10 cellular contexts compared by ENCODE assay signal in the genomic region with DNA sequence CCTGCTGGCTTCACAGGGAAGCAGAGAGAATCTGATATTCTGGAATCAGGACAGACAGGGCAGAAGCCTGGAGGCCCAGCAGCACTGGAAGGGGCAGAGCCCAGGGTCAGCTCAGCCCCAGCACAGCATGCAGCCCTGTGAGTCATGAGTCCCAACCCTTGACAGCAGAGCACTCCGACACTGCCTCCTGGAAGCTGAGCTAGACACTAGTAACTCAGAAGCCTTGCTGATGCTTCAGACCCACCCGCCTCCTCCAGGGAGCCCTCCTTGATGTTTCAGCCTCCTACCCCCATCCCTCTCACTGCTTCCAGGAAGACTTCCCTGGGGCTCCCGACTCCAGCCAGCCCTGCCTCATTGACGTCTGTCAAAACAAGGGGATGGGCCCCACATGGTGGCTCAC. TPM values are rescaled to one million over a fixed set of nuclear protein-coding genes. Genes with fewer than 3 reads are reported as not detected.
DNase-seq lines count a peak whose midpoint lies in the region; ATAC-seq and TF ChIP-seq lines count a peak whose summit lies in the region.
"Had no signal": no experiment of that assay in that cellular context is flagged by ENCODE, and none has a peak within 500 bp of the region (broad histone marks: within the 10 kb centered on the region; RNA-seq: fewer than 3 reads in every experiment).

No MANE protein-coding gene starts in this region.

- no peak overlapping the region for H3K27ac Mint-ChIP-seq in activated CD4-positive, alpha-beta T cell treated with anti-CD3 and anti-CD28 coated beads, Interleukin-2, amount 10 ng/mL, durations not matched to agents 24 days and 14 days
- H3K27ac Mint-ChIP-seq in T-cell, result peak overlapping the region; percentile 52 to 73
- peak overlapping the region; percentile 97 for H3K27ac Mint-ChIP-seq in stimulated activated effector memory CD8-positive, alpha-beta T cell treated with anti-CD3 and anti-CD28 coated beads, Interleukin-12 subunit alpha, Interleukin-12 subunit beta, amount 100 ng/mL, for 72 hours

- CTCF ChIA-PET in T-cell (lab: Charles Lee), result no interaction called here

- H3K9me3 Mint-ChIP-seq in activated CD4-positive, alpha-beta T cell treated with anti-CD3 and anti-CD28 coated beads, Interleukin-2, amount 10 ng/mL, durations not matched to agents 24 days and 14 days, result no peaks in the 10 kb centered on the region
- H3K9me3 Mint-ChIP-seq in T-cell, result no peaks in the 10 kb centered on the region
- H3K9me3 Mint-ChIP-seq in stimulated activated effector memory CD8-positive, alpha-beta T cell treated with anti-CD3 and anti-CD28 coated beads, Interleukin-12 subunit alpha, Interleukin-12 subunit beta, amount 100 ng/mL, for 72 hours, result no peaks in the 10 kb centered on the region

- no peaks in the 10 kb centered on the region for H3K27me3 Mint-ChIP-seq in activated CD4-positive, alpha-beta T cell treated with anti-CD3 and anti-CD28 coated beads, Interleukin-2, amount 10 ng/mL, durations not matched to agents 24 days and 14 days
- no peaks in the 10 kb centered on the region for H3K27me3 Mint-ChIP-seq in T-cell

- no peak for TF ChIP-seq CTCF in fibroblast of pulmonary artery (IDR thresholded peaks at IDR 0.05; ENCODE audit: low read length, missing control alignments)

- ATAC-seq in T-cell (replicated peaks in 1 of 4) (no peak), GM21526 (IDR thresholded peaks at IDR 0.05; ENCODE audit: low FRiP score, unreplicated experiment) (no peak), GM18861 (IDR thresholded peaks at IDR 0.05; ENCODE audit: unreplicated experiment) (no peak), HG03280 (IDR thresholded peaks at IDR 0.05; ENCODE audit: unreplicated experiment) (no peak)
- no peak for ATAC-seq in stimulated activated effector memory CD8-positive, alpha-beta T cell treated with anti-CD3 and anti-CD28 coated beads, Interleukin-12 subunit alpha, Interleukin-12 subunit beta, amount 100 ng/mL, for 72 hours

- no peak for DNase-seq in activated CD4-positive, alpha-beta T cell treated with anti-CD3 and anti-CD28 coated beads, Interleukin-2, amount 10 ng/mL, durations not matched to agents 24 days and 14 days
- no peak for DNase-seq in activated CD4-positive, alpha-beta T cell treated with anti-CD3 and anti-CD28 coated beads, Interleukin-2, amount 50 U/mL, for 48 hours
- DNase-seq in T-cell, result no peak
- DNase-seq in fibroblast of pulmonary artery (ENCODE audit: low read depth), result peak; percentile 66
- DNase-seq in stimulated activated effector memory CD8-positive, alpha-beta T cell treated with anti-CD3 and anti-CD28 coated beads, Interleukin-12 subunit alpha, Interleukin-12 subunit beta, amount 100 ng/mL, for 72 hours (ENCODE audit: low spot score in 2 of 2), result no peak
- DNase-seq: activated T-cell treated with anti-CD3 and anti-CD28 coated beads, Interleukin-2, amount 50 U/mL, for 1 hour had no signal

- intact Hi-C loops in activated CD4-positive, alpha-beta T cell treated with anti-CD3 and anti-CD28 coated beads, Interleukin-2, amount 10 ng/mL, durations not matched to agents 24 days and 14 days (cut with micrococcal nuclease), result no loop called here

- POLR2A ChIA-PET in T-cell (lab: Charles Lee), result no interaction called here

- peaks cover 2% of the 10 kb centered on the region for H3K36me3 Mint-ChIP-seq in activated CD4-positive, alpha-beta T cell treated with anti-CD3 and anti-CD28 coated beads, Interleukin-2, amount 10 ng/mL, durations not matched to agents 24 days and 14 days (ENCODE audit: low read depth)
- H3K36me3 Mint-ChIP-seq in T-cell, result no peaks in the 10 kb centered on the region
- no peaks in the 10 kb centered on the region for H3K36me3 Mint-ChIP-seq in stimulated activated effector memory CD8-positive, alpha-beta T cell treated with anti-CD3 and anti-CD28 coated beads, Interleukin-12 subunit alpha, Interleukin-12 subunit beta, amount 100 ng/mL, for 72 hours

- H3K4me3 Mint-ChIP-seq in activated CD4-positive, alpha-beta T cell treated with anti-CD3 and anti-CD28 coated beads, Interleukin-2, amount 10 ng/mL, durations not matched to agents 24 days and 14 days, result peak overlapping the region; percentile 22
- H3K4me3 Mint-ChIP-seq in T-cell, result peak overlapping the region in 1 of 3 donors; percentile 84
- peak overlapping the region; percentile 58 for H3K4me3 Mint-ChIP-seq in stimulated activated effector memory CD8-positive, alpha-beta T cell treated with anti-CD3 and anti-CD28 coated beads, Interleukin-12 subunit alpha, Interleukin-12 subunit beta, amount 100 ng/mL, for 72 hours

- H3K4me3 ChIP-seq in fibroblast of pulmonary artery (replicated peaks; ENCODE audit: low read depth, low read length), result no peak overlapping the region
- H3K4me3 ChIP-seq: thoracic aorta had no signal

- H3K4me1 Mint-ChIP-seq in activated CD4-positive, alpha-beta T cell treated with anti-CD3 and anti-CD28 coated beads, Interleukin-2, amount 10 ng/mL, durations not matched to agents 24 days and 14 days, result peaks cover 20% of the 10 kb centered on the region
- H3K4me1 Mint-ChIP-seq in T-cell, result peaks cover 33 to 35% (median 34%) of the 10 kb centered on the region in 3 donors
- peaks cover 30% of the 10 kb centered on the region for H3K4me1 Mint-ChIP-seq in stimulated activated effector memory CD8-positive, alpha-beta T cell treated with anti-CD3 and anti-CD28 coated beads, Interleukin-12 subunit alpha, Interleukin-12 subunit beta, amount 100 ng/mL, for 72 hours

RNA-seq across cellular contexts. Expression of a gene that starts 6.9 kb away (rescaled TPM):
- 8.6 and 9.2 TPM in 2 replicates for total RNA-seq in activated CD4-positive, alpha-beta T cell treated with anti-CD3 and anti-CD28 coated beads, Interleukin-2, amount 10 ng/mL, durations not matched to agents 24 days and 14 days
- total RNA-seq in T-cell, result 10 to 100 TPM in 1 of 5 donors, 1 to 10 TPM in 4; 5.3 to 11.0 (median 6.0) TPM

RNA-seq across cellular contexts. Expression of a gene that starts 30.3 kb away (rescaled TPM):
- 0.47 and 0.78 TPM in 2 replicates for total RNA-seq in activated CD4-positive, alpha-beta T cell treated with anti-CD3 and anti-CD28 coated beads, Interleukin-2, amount 10 ng/mL, durations not matched to agents 24 days and 14 days
- total RNA-seq in T-cell, result 1 to 10 TPM in 3 of 5 donors, under 1 TPM in 2; 0.95 to 3.3 (median 1.2) TPM

RNA-seq across cellular contexts. Expression of a gene that starts 39.9 kb away (rescaled TPM):
- 45.9 and 52.1 TPM in 2 replicates for total RNA-seq in activated CD4-positive, alpha-beta T cell treated with anti-CD3 and anti-CD28 coated beads, Interleukin-2, amount 10 ng/mL, durations not matched to agents 24 days and 14 days
- total RNA-seq in T-cell, result 10 to 100 TPM; 35.6 to 55.5 (median 46.7) TPM
